ENCODE assay signal across 19 cellular contexts in genomic region chr5:179413086-179413690, GRCh38.
"Had no signal": no experiment of that assay in that cellular context is flagged by ENCODE, and none has a peak within 500 bp of the region (broad histone marks: within the 10 kb centered on the region; RNA-seq: fewer than 3 reads in every experiment).

No MANE protein-coding gene starts in this region.

- H3K4me3 Mint-ChIP-seq: activated CD8-positive, alpha-beta T cell treated with anti-CD3 and anti-CD28 coated beads, Interleukin-2, amount 10 ng/mL, durations not matched to agents 7 days and 5 days; activated T-cell treated with anti-CD3 and anti-CD28 coated beads, Interleukin-2, amount 50 U/mL, for 24 hours; activated T-helper 17 cell treated with anti-CD3 and anti-CD28 coated beads, Interleukin-2, amount 50 U/mL, for 72 hours; brain; T-helper 1 cell treated with Interleukin-12 subunit alpha and Interleukin-12 subunit beta and Interleukin-4 antibody, amounts not matched to agents 30 μg/mL and 1 μg/mL, for 36 hours had no signal

- DNase-seq: activated CD4-positive, alpha-beta T cell treated with anti-CD3 and anti-CD28 coated beads for 48 hours; activated CD4-positive, CD25-positive, alpha-beta regulatory T cell; activated T-cell treated with anti-CD3 and anti-CD28 coated beads, Interleukin-2, amount 50 U/mL, for 24 hours; caudate nucleus; effector memory CD4-positive, alpha-beta T cell; glutamatergic neuron; retina; spleen; stimulated activated CD4-positive, alpha-beta T cell treated with anti-CD3 and anti-CD28 coated beads, Interleukin-4, amount 100 ng/mL, for 24 hours; stimulated activated naive CD8-positive, alpha-beta T cell treated with anti-CD3 and anti-CD28 coated beads, Interleukin-15, Interleukin-2, amounts not matched to agents 100 U/mL and 50 U/mL, for 24 hours; T1000; upper lobe of right lung had no signal

- H3K27ac ChIP-seq: hepatocyte, spleen, upper lobe of right lung had no signal

- H3K4me3 ChIP-seq: hepatocyte, spleen, upper lobe of right lung had no signal

- H3K27me3 Mint-ChIP-seq: brain had no signal

- H3K36me3 Mint-ChIP-seq: activated naive CD4-positive, alpha-beta T cell treated with anti-CD3 and anti-CD28 coated beads, Interleukin-2, amount 50 U/mL, for 72 hours; brain had no signal

- H3K9me3 Mint-ChIP-seq: activated T-cell treated with anti-CD3 and anti-CD28 coated beads, Interleukin-2, amount 50 U/mL, for 24 hours; activated T-helper 17 cell treated with anti-CD3 and anti-CD28 coated beads, Interleukin-2, amount 50 U/mL, for 72 hours; T-helper 1 cell treated with Interleukin-12 subunit alpha and Interleukin-12 subunit beta and Interleukin-4 antibody, amounts not matched to agents 30 μg/mL and 1 μg/mL, for 36 hours had no signal

- H3K4me1 Mint-ChIP-seq: activated T-helper 17 cell treated with anti-CD3 and anti-CD28 coated beads, Interleukin-2, amount 50 U/mL, for 72 hours had no signal

- H3K27ac Mint-ChIP-seq: activated CD8-positive, alpha-beta T cell treated with anti-CD3 and anti-CD28 coated beads, Interleukin-2, amount 10 ng/mL, durations not matched to agents 7 days and 5 days; activated naive CD4-positive, alpha-beta T cell treated with anti-CD3 and anti-CD28 coated beads, Interleukin-2, amount 50 U/mL, for 72 hours; activated T-cell treated with anti-CD3 and anti-CD28 coated beads, Interleukin-2, amount 50 U/mL, for 24 hours; activated T-helper 17 cell treated with anti-CD3 and anti-CD28 coated beads, Interleukin-2, amount 50 U/mL, for 72 hours; progenitor cell of endocrine pancreas; T-helper 1 cell treated with Interleukin-12 subunit alpha and Interleukin-12 subunit beta and Interleukin-4 antibody, amounts not matched to agents 30 μg/mL and 1 μg/mL, for 36 hours had no signal
